ENCODE assay signal across 8 cellular contexts in genomic region chr2:72561621-72562318, GRCh38.
DNase-seq lines count a peak whose midpoint lies in the region; ATAC-seq, FAIRE-seq and TF ChIP-seq lines count a peak whose summit lies in the region.
"Had no signal": no experiment of that assay in that cellular context is flagged by ENCODE, and none has a peak within 500 bp of the region (broad histone marks: within the 10 kb centered on the region; RNA-seq: fewer than 3 reads in every experiment).

No MANE protein-coding gene starts in this region.

- no peak overlapping the region for H3K4me3 ChIP-seq in coronary artery

- H3K27me3 Mint-ChIP-seq in activated CD8-positive, alpha-beta T cell treated with anti-CD3 and anti-CD28 coated beads for 36 hours: no peaks in the 10 kb centered on the region

- CTCF ChIA-PET in activated CD8-positive, alpha-beta T cell treated with anti-CD3 and anti-CD28 coated beads for 36 hours (lab: Charles Lee): interaction anchor here (1.2 to 1.9 kb wide), 2 partner anchors 13 to 18 kb away, joined by 4 to 5 read pairs; no protein-coding TSS in a partner anchor

- intact Hi-C loops in activated CD8-positive, alpha-beta T cell treated with anti-CD3 and anti-CD28 coated beads for 36 hours (cut with micrococcal nuclease): no loop called here
- intact Hi-C loops in posterior vena cava (cut with DNase I): no loop called here

- ATAC-seq in activated CD8-positive, alpha-beta T cell treated with anti-CD3 and anti-CD28 coated beads for 36 hours: no peak

- peak; percentile 46 for FAIRE-seq in urothelium cell line (lab: Jason Lieb, UNC)

- peaks cover 5% of the 10 kb centered on the region for H3K4me1 Mint-ChIP-seq in activated CD8-positive, alpha-beta T cell treated with anti-CD3 and anti-CD28 coated beads for 36 hours (ENCODE audit: low read depth)

- DNase-seq in LHCN-M2 (ENCODE audit: low read depth) (peak; percentile 63), dermis blood vessel endothelial cell (peak; percentile 66), kidney glomerular epithelial cell (lab: John Stamatoyannopoulos, UW) (peak; percentile 83), urothelium cell line (ENCODE audit: low spot score) (peak; percentile 35), coronary artery (ENCODE audit: low spot score) (no peak), posterior vena cava (ENCODE audit: low spot score) (no peak)
- no peak for DNase-seq in activated CD8-positive, alpha-beta T cell treated with anti-CD3 and anti-CD28 coated beads for 36 hours
- DNase-seq: NCI-H2029 had no signal

- POLR2A ChIA-PET in activated CD8-positive, alpha-beta T cell treated with anti-CD3 and anti-CD28 coated beads for 36 hours (lab: Charles Lee): no interaction called here

- H3K4me3 Mint-ChIP-seq in activated CD8-positive, alpha-beta T cell treated with anti-CD3 and anti-CD28 coated beads for 36 hours: no peak overlapping the region

- peaks cover 6% of the 10 kb centered on the region for H3K36me3 Mint-ChIP-seq in activated CD8-positive, alpha-beta T cell treated with anti-CD3 and anti-CD28 coated beads for 36 hours (ENCODE audit: low read depth)

- no peak for TF ChIP-seq CTCF in activated CD8-positive, alpha-beta T cell treated with anti-CD3 and anti-CD28 coated beads for 36 hours (IDR thresholded peaks at IDR 0.05)
- TF ChIP-seq CTCF in coronary artery (IDR thresholded peaks at IDR 0.05): no peak

- H3K27ac ChIP-seq in coronary artery: peak overlapping the region in 1 of 2 donors; percentile 59

- H3K27ac Mint-ChIP-seq in activated CD8-positive, alpha-beta T cell treated with anti-CD3 and anti-CD28 coated beads for 36 hours: no peak overlapping the region

- H3K9me3 Mint-ChIP-seq in activated CD8-positive, alpha-beta T cell treated with anti-CD3 and anti-CD28 coated beads for 36 hours: no peaks in the 10 kb centered on the region

Comparison
In these comparisons a context has a peak if more than half of its experiments do, and no peak if none do; other contexts are left out.
1. DNase-seq: peak in LHCN-M2 (single experiment), dermis blood vessel endothelial cell (single experiment), kidney glomerular epithelial cell (single experiment) and urothelium cell line (single experiment); none in activated CD8-positive, alpha-beta T cell treated with anti-CD3 and anti-CD28 coated beads for 36 hours (single experiment), coronary artery (single experiment) and posterior vena cava (single experiment).